In the genomic region with DNA sequence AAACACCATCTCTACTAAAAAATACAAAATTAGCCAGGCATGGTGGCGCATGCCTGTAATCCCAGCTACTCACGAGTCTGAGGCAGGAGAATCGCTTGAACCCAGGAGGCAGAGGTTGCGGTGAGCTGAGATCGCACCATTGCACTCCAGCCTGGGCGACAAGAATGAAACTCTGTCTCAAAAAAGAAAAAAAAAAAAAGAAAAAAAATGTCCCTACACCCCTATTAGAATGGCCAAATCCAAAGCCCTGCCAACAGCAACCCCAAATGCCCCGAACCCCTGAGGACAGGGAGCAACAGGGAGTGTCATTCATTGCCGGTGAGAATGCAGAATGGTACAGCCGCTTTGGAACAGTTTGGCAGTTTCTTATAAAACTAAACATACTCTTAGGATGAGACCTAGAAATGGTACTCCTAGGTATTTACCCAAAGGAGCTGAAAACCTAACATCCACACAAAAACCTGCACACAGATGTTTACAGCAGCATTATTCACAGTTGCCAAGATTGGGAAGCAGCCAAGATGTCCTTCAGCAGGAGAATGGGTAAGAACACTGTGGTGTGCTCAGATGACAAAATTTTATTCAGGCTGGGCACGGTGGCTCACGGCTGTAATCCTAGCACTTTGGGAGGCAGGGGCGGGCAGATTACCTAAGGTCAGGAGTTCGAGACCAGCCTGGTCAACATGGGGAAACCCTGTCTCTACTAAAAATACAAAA, we compare ENCODE assay signal across 1 cellular context.
TF ChIP-seq lines count a peak whose summit lies in the region.

No MANE protein-coding gene starts in this region.

TF ChIP-seq in K562, 482 proteins besides CTCF, POLR2A, EP300 and RAD21:
- TF ChIP-seq, protein P1, sequence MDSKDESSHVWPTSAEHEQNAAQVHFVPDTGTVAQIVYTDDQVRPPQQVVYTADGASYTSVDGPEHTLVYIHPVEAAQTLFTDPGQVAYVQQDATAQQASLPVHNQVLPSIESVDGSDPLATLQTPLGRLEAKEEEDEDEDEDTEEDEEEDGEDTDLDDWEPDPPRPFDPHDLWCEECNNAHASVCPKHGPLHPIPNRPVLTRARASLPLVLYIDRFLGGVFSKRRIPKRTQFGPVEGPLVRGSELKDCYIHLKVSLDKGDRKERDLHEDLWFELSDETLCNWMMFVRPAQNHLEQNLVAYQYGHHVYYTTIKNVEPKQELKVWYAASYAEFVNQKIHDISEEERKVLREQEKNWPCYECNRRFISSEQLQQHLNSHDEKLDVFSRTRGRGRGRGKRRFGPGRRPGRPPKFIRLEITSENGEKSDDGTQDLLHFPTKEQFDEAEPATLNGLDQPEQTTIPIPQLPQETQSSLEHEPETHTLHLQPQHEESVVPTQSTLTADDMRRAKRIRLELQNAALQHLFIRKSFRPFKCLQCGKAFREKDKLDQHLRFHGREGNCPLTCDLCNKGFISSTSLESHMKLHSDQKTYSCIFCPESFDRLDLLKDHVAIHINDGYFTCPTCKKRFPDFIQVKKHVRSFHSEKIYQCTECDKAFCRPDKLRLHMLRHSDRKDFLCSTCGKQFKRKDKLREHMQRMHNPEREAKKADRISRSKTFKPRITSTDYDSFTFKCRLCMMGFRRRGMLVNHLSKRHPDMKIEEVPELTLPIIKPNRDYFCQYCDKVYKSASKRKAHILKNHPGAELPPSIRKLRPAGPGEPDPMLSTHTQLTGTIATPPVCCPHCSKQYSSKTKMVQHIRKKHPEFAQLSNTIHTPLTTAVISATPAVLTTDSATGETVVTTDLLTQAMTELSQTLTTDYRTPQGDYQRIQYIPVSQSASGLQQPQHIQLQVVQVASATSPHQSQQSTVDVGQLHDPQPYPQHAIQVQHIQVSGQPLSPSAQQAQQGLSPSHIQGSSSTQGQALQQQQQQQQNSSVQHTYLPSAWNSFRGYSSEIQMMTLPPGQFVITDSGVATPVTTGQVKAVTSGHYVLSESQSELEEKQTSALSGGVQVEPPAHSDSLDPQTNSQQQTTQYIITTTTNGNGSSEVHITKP (IDR thresholded peaks at IDR 0.05; ENCODE audit: partially characterized antibody), result peak; percentile 25
- TF ChIP-seq NFIC (IDR thresholded peaks at IDR 0.05), result 0 out of 2 replicates have a peak, but pooled peaks have one; percentile 4
